ENCODE assay signal across 40 cellular contexts in the genomic region with DNA sequence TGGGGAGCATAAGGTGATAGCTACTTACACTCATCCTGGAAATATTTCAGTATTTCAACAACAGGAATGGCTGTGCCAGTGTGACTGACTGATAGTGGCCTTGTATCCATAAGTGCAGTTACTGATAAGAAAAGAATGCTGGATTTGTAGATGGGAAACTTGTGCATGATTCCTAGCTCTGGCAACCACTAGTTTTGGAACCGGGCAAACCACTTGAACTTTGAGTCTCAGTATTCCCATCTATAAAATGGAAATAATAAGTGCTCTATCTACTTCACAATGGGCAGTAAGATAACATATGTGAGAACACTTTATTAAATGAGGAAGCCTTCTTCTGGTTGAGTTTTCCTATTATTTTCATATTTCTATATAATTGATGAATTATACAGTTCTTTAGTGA.
"Had no signal": no experiment of that assay in that cellular context is flagged by ENCODE, and none has a peak within 500 bp of the region (broad histone marks: within the 10 kb centered on the region; RNA-seq: fewer than 3 reads in every experiment).

No MANE protein-coding gene starts in this region.

- H3K9me3 ChIP-seq: adrenal gland, ascending aorta, body of pancreas, breast epithelium had no signal

- DNase-seq: activated effector memory CD4-positive, alpha-beta T cell treated with anti-CD3 and anti-CD28 coated beads, Interleukin-2, amount 50 U/mL, for 16 hours; activated effector memory CD4-positive, alpha-beta T cell treated with Interleukin-2 at 50 U/mL for 16 hours; activated gamma-delta T cell; activated gamma-delta T cell treated with Interleukin-2 at 50 U/mL for 16 hours; activated naive CD4-positive, alpha-beta T cell; activated naive CD4-positive, alpha-beta T cell treated with anti-CD3 and anti-CD28 coated beads for 36 hours; activated naive CD4-positive, alpha-beta T cell treated with anti-CD3 and anti-CD28 coated beads, Interleukin-2, amount 10 ng/mL, durations not matched to agents 7 days and 5 days; activated naive CD4-positive, alpha-beta T cell treated with anti-CD3 and anti-CD28 coated beads, Interleukin-2, amount 50 U/mL, for 16 hours; activated naive CD4-positive, alpha-beta T cell treated with Interleukin-2 at 50 U/mL for 16 hours; activated naive CD8-positive, alpha-beta T cell treated with anti-CD3 and anti-CD28 coated beads for 36 hours; activated naive CD8-positive, alpha-beta T cell treated with anti-CD3 and anti-CD28 coated beads, Interleukin-2, amount 10 ng/mL, durations not matched to agents 7 days and 5 days; activated naive CD8-positive, alpha-beta T cell treated with anti-CD3 and anti-CD28 coated beads, Interleukin-2, amount 50 U/mL, for 24 hours; activated T-cell treated with anti-CD3 and anti-CD28 coated beads, Interleukin-2, amount 50 U/mL, for 1 hour; activated T-cell treated with anti-CD3 and anti-CD28 coated beads, Interleukin-2, amount 50 U/mL, for 24 hours; activated T-cell treated with anti-CD3 and anti-CD28 coated beads, Interleukin-2, amount 50 U/mL, for 4 hours; activated T-cell treated with anti-CD3 and anti-CD28 coated beads, Interleukin-2, amount 50 U/mL, for 48 hours; activated T-cell treated with anti-CD3 and anti-CD28 coated beads, Interleukin-2, amount 50 U/mL, for 72 hours; adrenal gland; amniotic stem cell; amygdala; anterior cingulate cortex; aorta; body of pancreas; brain microvascular endothelial cell; caudate nucleus; central memory CD4-positive, alpha-beta T cell; cerebellar nuclear complex had no signal

- H3K27ac Mint-ChIP-seq: activated naive CD4-positive, alpha-beta T cell treated with anti-CD3 and anti-CD28 coated beads for 36 hours; activated naive CD4-positive, alpha-beta T cell treated with anti-CD3 and anti-CD28 coated beads, Interleukin-2, amount 10 ng/mL, durations not matched to agents 7 days and 5 days; activated naive CD4-positive, alpha-beta T cell treated with anti-CD3 and anti-CD28 coated beads, Interleukin-2, amount 50 U/mL, for 24 hours; activated naive CD4-positive, alpha-beta T cell treated with anti-CD3 and anti-CD28 coated beads, Interleukin-2, amount 50 U/mL, for 72 hours; activated naive CD8-positive, alpha-beta T cell; activated naive CD8-positive, alpha-beta T cell treated with anti-CD3 and anti-CD28 coated beads for 36 hours; activated naive CD8-positive, alpha-beta T cell treated with anti-CD3 and anti-CD28 coated beads, Interleukin-2, amount 10 ng/mL, durations not matched to agents 7 days and 5 days; activated naive CD8-positive, alpha-beta T cell treated with anti-CD3 and anti-CD28 coated beads, Interleukin-2, amount 50 U/mL, for 24 hours; activated T-cell treated with anti-CD3 and anti-CD28 coated beads, Interleukin-2, amount 50 U/mL, for 24 hours; activated T-cell treated with anti-CD3 and anti-CD28 coated beads, Interleukin-2, amount 50 U/mL, for 72 hours; activated T-helper 1 cell treated with anti-CD3 and anti-CD28 coated beads, Interleukin-12 subunit alpha, Interleukin-12 subunit beta, Interleukin-2, Interleukin-4 antibody, amounts not matched to agents 30 ng/mL and 10 ng/mL and 1 ng/mL, durations not matched to agents 14 hours and 24 hours and 36 hours; activated T-helper 17 cell treated with anti-CD3 and anti-CD28 coated beads, Interleukin-2, amount 50 U/mL, for 72 hours; activated T-helper 2 cell treated with anti-CD3 and anti-CD28 coated beads, Interferon-gamma antibody, Interleukin-2, Interleukin-4, amounts not matched to agents 10 μg/mL and 5 μg/mL and 100 μg/mL, durations not matched to agents 14 hours and 24 hours and 36 hours; brain had no signal

- H3K9me3 Mint-ChIP-seq: activated naive CD4-positive, alpha-beta T cell treated with anti-CD3 and anti-CD28 coated beads for 36 hours; activated naive CD4-positive, alpha-beta T cell treated with anti-CD3 and anti-CD28 coated beads, Interleukin-2, amount 10 ng/mL, durations not matched to agents 7 days and 5 days; activated naive CD4-positive, alpha-beta T cell treated with anti-CD3 and anti-CD28 coated beads, Interleukin-2, amount 50 U/mL, for 24 hours; activated naive CD4-positive, alpha-beta T cell treated with anti-CD3 and anti-CD28 coated beads, Interleukin-2, amount 50 U/mL, for 72 hours; activated naive CD8-positive, alpha-beta T cell treated with anti-CD3 and anti-CD28 coated beads for 36 hours; activated naive CD8-positive, alpha-beta T cell treated with anti-CD3 and anti-CD28 coated beads, Interleukin-2, amount 10 ng/mL, durations not matched to agents 7 days and 5 days; activated naive CD8-positive, alpha-beta T cell treated with anti-CD3 and anti-CD28 coated beads, Interleukin-2, amount 50 U/mL, for 24 hours; activated T-cell treated with anti-CD3 and anti-CD28 coated beads, Interleukin-2, amount 50 U/mL, for 24 hours; activated T-cell treated with anti-CD3 and anti-CD28 coated beads, Interleukin-2, amount 50 U/mL, for 4 hours; activated T-cell treated with anti-CD3 and anti-CD28 coated beads, Interleukin-2, amount 50 U/mL, for 72 hours; activated T-helper 1 cell treated with anti-CD3 and anti-CD28 coated beads, Interleukin-12 subunit alpha, Interleukin-12 subunit beta, Interleukin-2, Interleukin-4 antibody, amounts not matched to agents 30 ng/mL and 10 ng/mL and 1 ng/mL, durations not matched to agents 14 hours and 24 hours and 36 hours; activated T-helper 17 cell treated with anti-CD3 and anti-CD28 coated beads, Interleukin-2, amount 50 U/mL, for 72 hours; activated T-helper 2 cell treated with anti-CD3 and anti-CD28 coated beads, Interferon-gamma antibody, Interleukin-2, Interleukin-4, amounts not matched to agents 10 μg/mL and 5 μg/mL and 100 μg/mL, durations not matched to agents 14 hours and 24 hours and 36 hours; brain; central memory CD8-positive, alpha-beta T cell had no signal

- H3K36me3 Mint-ChIP-seq: activated naive CD4-positive, alpha-beta T cell treated with anti-CD3 and anti-CD28 coated beads, Interleukin-2, amount 10 ng/mL, durations not matched to agents 7 days and 5 days; activated naive CD4-positive, alpha-beta T cell treated with anti-CD3 and anti-CD28 coated beads, Interleukin-2, amount 50 U/mL, for 24 hours; activated naive CD4-positive, alpha-beta T cell treated with anti-CD3 and anti-CD28 coated beads, Interleukin-2, amount 50 U/mL, for 72 hours; activated naive CD8-positive, alpha-beta T cell; activated naive CD8-positive, alpha-beta T cell treated with anti-CD3 and anti-CD28 coated beads for 36 hours; activated naive CD8-positive, alpha-beta T cell treated with anti-CD3 and anti-CD28 coated beads, Interleukin-2, amount 10 ng/mL, durations not matched to agents 7 days and 5 days; brain had no signal

- H3K4me1 Mint-ChIP-seq: activated naive CD4-positive, alpha-beta T cell treated with anti-CD3 and anti-CD28 coated beads, Interleukin-2, amount 50 U/mL, for 24 hours; activated naive CD8-positive, alpha-beta T cell treated with anti-CD3 and anti-CD28 coated beads for 36 hours; activated naive CD8-positive, alpha-beta T cell treated with anti-CD3 and anti-CD28 coated beads, Interleukin-2, amount 10 ng/mL, durations not matched to agents 7 days and 5 days; activated naive CD8-positive, alpha-beta T cell treated with anti-CD3 and anti-CD28 coated beads, Interleukin-2, amount 50 U/mL, for 24 hours; activated T-helper 17 cell treated with anti-CD3 and anti-CD28 coated beads, Interleukin-2, amount 50 U/mL, for 72 hours; central memory CD8-positive, alpha-beta T cell had no signal

- FAIRE-seq: astrocyte, bronchial epithelial cell had no signal

- H3K27ac ChIP-seq: adrenal gland, ascending aorta, body of pancreas, brain microvascular endothelial cell, breast epithelium, cardiac muscle cell had no signal

- H3K4me1 ChIP-seq: adrenal gland, ascending aorta, body of pancreas, breast epithelium had no signal

- H3K27me3 ChIP-seq: adrenal gland, ascending aorta, body of pancreas, brain microvascular endothelial cell, breast epithelium, cardiac muscle cell had no signal

- H3K27me3 Mint-ChIP-seq: activated naive CD4-positive, alpha-beta T cell treated with anti-CD3 and anti-CD28 coated beads, Interleukin-2, amount 10 ng/mL, durations not matched to agents 7 days and 5 days; brain had no signal

- H3K4me3 Mint-ChIP-seq: activated naive CD4-positive, alpha-beta T cell treated with anti-CD3 and anti-CD28 coated beads for 36 hours; activated naive CD4-positive, alpha-beta T cell treated with anti-CD3 and anti-CD28 coated beads, Interleukin-2, amount 10 ng/mL, durations not matched to agents 7 days and 5 days; activated naive CD4-positive, alpha-beta T cell treated with anti-CD3 and anti-CD28 coated beads, Interleukin-2, amount 50 U/mL, for 24 hours; activated naive CD8-positive, alpha-beta T cell; activated naive CD8-positive, alpha-beta T cell treated with anti-CD3 and anti-CD28 coated beads for 36 hours; activated naive CD8-positive, alpha-beta T cell treated with anti-CD3 and anti-CD28 coated beads, Interleukin-2, amount 10 ng/mL, durations not matched to agents 7 days and 5 days; activated naive CD8-positive, alpha-beta T cell treated with anti-CD3 and anti-CD28 coated beads, Interleukin-2, amount 50 U/mL, for 24 hours; activated T-cell treated with anti-CD3 and anti-CD28 coated beads, Interleukin-2, amount 50 U/mL, for 24 hours; activated T-cell treated with anti-CD3 and anti-CD28 coated beads, Interleukin-2, amount 50 U/mL, for 4 hours; activated T-cell treated with anti-CD3 and anti-CD28 coated beads, Interleukin-2, amount 50 U/mL, for 72 hours; activated T-helper 1 cell treated with anti-CD3 and anti-CD28 coated beads, Interleukin-12 subunit alpha, Interleukin-12 subunit beta, Interleukin-2, Interleukin-4 antibody, amounts not matched to agents 30 ng/mL and 10 ng/mL and 1 ng/mL, durations not matched to agents 14 hours and 24 hours and 36 hours; activated T-helper 17 cell treated with anti-CD3 and anti-CD28 coated beads, Interleukin-2, amount 50 U/mL, for 72 hours; brain; central memory CD8-positive, alpha-beta T cell had no signal

- H3K36me3 ChIP-seq: adrenal gland, ascending aorta, brain microvascular endothelial cell, breast epithelium, cardiac muscle cell had no signal

- ATAC-seq: activated naive CD8-positive, alpha-beta T cell treated with anti-CD3 and anti-CD28 coated beads, Interleukin-2, amount 50 U/mL, for 24 hours; activated T-cell treated with anti-CD3 and anti-CD28 coated beads, Interleukin-2, amount 50 U/mL, for 4 hours; activated T-cell treated with anti-CD3 and anti-CD28 coated beads, Interleukin-2, amount 50 U/mL, for 72 hours; activated T-helper 17 cell treated with anti-CD3 and anti-CD28 coated beads, Interleukin-2, amount 50 U/mL, for 72 hours; body of pancreas had no signal

- H3K4me3 ChIP-seq: adrenal gland, ascending aorta, body of pancreas, breast epithelium, cardiac muscle cell had no signal
